ENCODE assay signal across 8 cellular contexts in genomic region chr7:129825554-129826267, GRCh38.
DNase-seq lines count a peak whose midpoint lies in the region; ATAC-seq and TF ChIP-seq lines count a peak whose summit lies in the region.

No MANE protein-coding gene starts in this region.

- H3K27ac ChIP-seq in caudate nucleus (ENCODE audit: low read depth, low read length): peak overlapping the region; percentile 44

- POLR2A ChIA-PET in activated B cell treated with CpG ODN at 0.5 μM for 24 hours (lab: Charles Lee): no interaction called here

- ATAC-seq in HG02938 (IDR thresholded peaks at IDR 0.05; ENCODE audit: unreplicated experiment) (peak; percentile 64), activated B cell treated with CpG ODN at 0.5 μM for 24 hours (ENCODE audit: low read depth) (peak; percentile 88)

- peak; percentile 24 for DNase-seq in SKM-1 treated with dmso at 0.1 percent for 144 hours (lab: John Stamatoyannopoulos, UW; ENCODE audit: unreplicated experiment)
- no peak for DNase-seq in SKM-1 (lab: John Stamatoyannopoulos, UW; ENCODE audit: unreplicated experiment)
- DNase-seq in NCI-H2029 treated with DMSO at 0.1 percent for 48 hours (lab: John Stamatoyannopoulos, UW): peak; percentile 66
- peak; percentile 94 for DNase-seq in activated B cell treated with CpG ODN at 0.5 μM for 24 hours
- peak in 60 of 61 donors; percentile 12 to 88 (median 70) for DNase-seq in caudate nucleus (lab: John Stamatoyannopoulos, UW)
- peak; percentile 95 for DNase-seq in islet precursor cell
- DNase-seq in stimulated activated CD4-positive, alpha-beta T cell treated with anti-CD3 and anti-CD28 coated beads, Interleukin-12 subunit alpha, Interleukin-12 subunit beta, amount 100 ng/mL, for 4 hours: peak; percentile 94

- intact Hi-C loops in activated B cell treated with CpG ODN at 0.5 μM for 24 hours (cut with micrococcal nuclease): loop anchor here (1.0 to 10.0 kb wide), 10 partner anchors 45 to 601 kb away; partner anchors contain the start of gene SMKR1

- H3K9me3 Mint-ChIP-seq in activated B cell treated with CpG ODN at 0.5 μM for 24 hours: no peaks in the 10 kb centered on the region

- peaks cover 18% of the 10 kb centered on the region for H3K4me1 Mint-ChIP-seq in activated B cell treated with CpG ODN at 0.5 μM for 24 hours

- CTCF ChIA-PET in activated B cell treated with CpG ODN at 0.5 μM for 24 hours (lab: Charles Lee): interaction anchor here (0.6 to 3.9 kb wide), 11 partner anchors 9 to 554 kb away, joined by 3 to 28 read pairs (median 4); partner anchors contain the start of gene NRF1

- peak overlapping the region; percentile 90 for H3K4me3 Mint-ChIP-seq in activated B cell treated with CpG ODN at 0.5 μM for 24 hours

- H3K36me3 Mint-ChIP-seq in activated B cell treated with CpG ODN at 0.5 μM for 24 hours (ENCODE audit: low read depth): no peaks in the 10 kb centered on the region

- peaks cover 4% of the 10 kb centered on the region for H3K27me3 Mint-ChIP-seq in activated B cell treated with CpG ODN at 0.5 μM for 24 hours

- peak; percentile 43 for TF ChIP-seq CTCF in activated B cell treated with CpG ODN at 0.5 μM for 24 hours (IDR thresholded peaks at IDR 0.05)

- peak overlapping the region; percentile 50 for H3K27ac Mint-ChIP-seq in activated B cell treated with CpG ODN at 0.5 μM for 24 hours
